11 cellular contexts compared by ENCODE assay signal in genomic region chr2:43462866-43463641, GRCh38.
DNase-seq lines count a peak whose midpoint lies in the region; ATAC-seq and TF ChIP-seq lines count a peak whose summit lies in the region.
"Had no signal": no experiment of that assay in that cellular context is flagged by ENCODE, and none has a peak within 500 bp of the region (broad histone marks: within the 10 kb centered on the region; RNA-seq: fewer than 3 reads in every experiment).

No MANE protein-coding gene starts in this region.

- peak overlapping the region; percentile 23 for H3K4me2 ChIP-seq in osteoblast (ENCODE audit: insufficient read depth, low read length)

- no peaks in the 10 kb centered on the region for H3K79me2 ChIP-seq in osteoblast (ENCODE audit: insufficient read depth, low read length)

- H3K4me3 ChIP-seq in osteoblast (ENCODE audit: insufficient read depth, low read length), result no peak overlapping the region

- intact Hi-C loops in left cardiac atrium (cut with DNase I), result no loop called here

- peak; percentile 86 for DNase-seq in DMS53 (lab: John Stamatoyannopoulos, UW)
- DNase-seq in NCI-H2029 (lab: John Stamatoyannopoulos, UW), result peak; percentile 7
- no peak for DNase-seq in chondrocyte (ENCODE audit: low spot score)
- peak; percentile 3 for DNase-seq in osteoblast (ENCODE audit: insufficient read length, low spot score, missing footprints)
- no peak for DNase-seq in Kasumi-1 (lab: John Stamatoyannopoulos, UW)
- no peak for DNase-seq in GDM1 (lab: John Stamatoyannopoulos, UW)
- no peak for DNase-seq in HK-2 (ENCODE audit: unreplicated experiment)
- no peak for DNase-seq in left cardiac atrium
- DNase-seq: CD8-positive, alpha-beta T cell; nucleus accumbens had no signal

- no peak for TF ChIP-seq CTCF in chondrocyte (IDR thresholded peaks at IDR 0.05)
- no peak for TF ChIP-seq CTCF in osteoblast (IDR thresholded peaks at IDR 0.05; ENCODE audit: extremely low read depth, low read depth, low read length)

- H3K27ac Mint-ChIP-seq in chondrocyte (ENCODE audit: unreplicated experiment), result peak overlapping the region; percentile 88
- H3K27ac Mint-ChIP-seq: CD8-positive, alpha-beta T cell had no signal

- no peak overlapping the region for H3K27ac ChIP-seq in osteoblast (ENCODE audit: low read depth, low read length)

- no peak overlapping the region for H2AFZ ChIP-seq in osteoblast (ENCODE audit: low read length)

- no peaks in the 10 kb centered on the region for H3K9me3 Mint-ChIP-seq in chondrocyte (ENCODE audit: low read depth)
- H3K9me3 Mint-ChIP-seq: CD8-positive, alpha-beta T cell had no signal

- H3K36me3 Mint-ChIP-seq in chondrocyte (ENCODE audit: low read depth), result peaks cover 5% of the 10 kb centered on the region

- H4K20me1 ChIP-seq in osteoblast (ENCODE audit: insufficient read depth, low read length), result no peaks in the 10 kb centered on the region

- H3K27me3 ChIP-seq in osteoblast (ENCODE audit: insufficient read depth, low read length), result no peaks in the 10 kb centered on the region

- H3K4me1 Mint-ChIP-seq in chondrocyte (ENCODE audit: low read depth), result peaks cover 87% of the 10 kb centered on the region

- H3K4me1 ChIP-seq in osteoblast (ENCODE audit: insufficient read depth, low read length), result peaks cover 70% of the 10 kb centered on the region

- no peaks in the 10 kb centered on the region for H3K36me3 ChIP-seq in osteoblast (ENCODE audit: insufficient read depth, low read length)

- ATAC-seq in left cardiac atrium, result no peak
- ATAC-seq: CD8-positive, alpha-beta T cell; Right ventricle myocardium inferior had no signal

- H3K27me3 Mint-ChIP-seq in chondrocyte (ENCODE audit: low read depth), result no peaks in the 10 kb centered on the region

- H3K9me3 ChIP-seq in osteoblast (ENCODE audit: low read depth, low read length), result no peaks in the 10 kb centered on the region

- peak overlapping the region; percentile 20 for H3K4me3 Mint-ChIP-seq in chondrocyte (ENCODE audit: unreplicated experiment)
- H3K4me3 Mint-ChIP-seq: CD8-positive, alpha-beta T cell had no signal

Comparison
In these comparisons a context has a peak if more than half of its experiments do, and no peak if none do; other contexts are left out.
1. DNase-seq: peak in DMS53 (single experiment), NCI-H2029 (single experiment) and osteoblast (single experiment); none in chondrocyte (single experiment), Kasumi-1 (0 of 2), GDM1 (single experiment), HK-2 (single experiment) and left cardiac atrium (single experiment).